In the genomic region with DNA sequence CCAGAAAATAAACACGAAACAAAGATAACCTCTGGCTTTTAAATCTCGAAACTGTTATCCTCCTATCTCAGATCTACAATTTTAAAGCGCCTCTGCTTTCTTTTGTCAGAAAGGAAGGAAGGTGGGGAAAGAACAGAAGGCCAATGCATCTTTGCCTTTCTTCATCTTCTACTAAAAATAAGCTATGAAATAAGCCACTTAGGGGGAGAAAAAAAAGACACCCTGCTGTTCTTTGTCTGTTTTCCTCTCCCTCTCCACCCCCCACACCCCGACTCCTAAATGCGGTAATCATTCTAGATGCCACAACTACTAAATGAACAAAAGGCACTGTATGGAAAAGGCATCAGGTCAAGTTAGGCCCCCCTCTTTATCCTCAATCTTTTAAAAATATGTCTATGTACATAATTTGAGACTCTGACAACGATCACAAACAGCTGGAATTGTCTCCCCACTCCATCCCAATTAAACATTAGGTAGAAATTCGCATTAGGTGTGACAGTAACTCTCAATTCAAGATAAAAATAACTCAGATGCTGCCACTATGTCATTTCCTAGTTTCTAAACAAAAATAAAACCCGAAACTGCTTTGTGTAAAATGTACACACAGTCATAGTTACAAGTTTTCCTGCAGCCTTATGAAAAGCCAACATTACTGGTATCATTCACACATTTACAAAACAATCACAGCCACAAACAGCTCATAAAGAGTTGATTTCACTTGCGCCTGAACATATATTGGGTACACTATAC, we compare ENCODE assay signal across 7 cellular contexts. TPM values are rescaled to one million over a fixed set of nuclear protein-coding genes. Genes with fewer than 3 reads are reported as not detected.
DNase-seq lines count a peak whose midpoint lies in the region; ATAC-seq and TF ChIP-seq lines count a peak whose summit lies in the region.

No MANE protein-coding gene starts in this region.

- WGBS in liver: 8% methylated on average over 9 of the region's 9 CpGs

- H3K36me3 ChIP-seq in liver (ENCODE audit: control insufficient read depth in 4 of 4, insufficient read depth in 3 of 4, low read depth in 1 of 4, low read length in 3 of 4): no peaks in the 10 kb centered on the region

- TF ChIP-seq RAD21 in liver (IDR thresholded peaks at IDR 0.05): no peak

- in situ Hi-C loops in GM13977 (cut with MboI; ENCODE audit: low pct_unique_long_range_greater_than_20kb, low sequenced_read_pairs, unreplicated experiment): no loop called here

- peak overlapping the region; percentile 89 to 98 for H3K27ac ChIP-seq in liver (ENCODE audit: low read depth in 1 of 2, low read length in 2 of 2)

- peak overlapping the region; percentile 90 to 92 for H3K9ac ChIP-seq in liver (ENCODE audit: low read depth in 1 of 2, low read length in 2 of 2)

- H3K27me3 ChIP-seq in liver (ENCODE audit: control insufficient read depth in 4 of 4, insufficient read depth in 4 of 4, low read length in 3 of 4): no peaks in the 10 kb centered on the region

- H3K4me3 ChIP-seq in liver (ENCODE audit: low read depth in 1 of 3, low read length in 3 of 3): peak overlapping the region; percentile 55 to 94 (median 87)

- TF ChIP-seq CTCF in GM13977 (IDR thresholded peaks at IDR 0.05; ENCODE audit: extremely low read depth, insufficient read depth, missing control alignments) (no peak), liver (IDR thresholded peaks at IDR 0.05; ENCODE audit: low read depth, low read length, missing input control) (no peak)

- peak; percentile 35 for ATAC-seq in HG02885 (IDR thresholded peaks at IDR 0.05; ENCODE audit: poor library complexity, unreplicated experiment)
- ATAC-seq in GM21576 (IDR thresholded peaks at IDR 0.05; ENCODE audit: unreplicated experiment): no peak
- ATAC-seq in HG02870 (IDR thresholded peaks at IDR 0.05; ENCODE audit: unreplicated experiment): no peak

- peaks cover 9 to 43% (median 36%) of the 10 kb centered on the region in 4 donors for H3K4me1 ChIP-seq in liver (ENCODE audit: control insufficient read depth in 4 of 4, insufficient read depth in 4 of 4, low read length in 3 of 4)

- peak; percentile 73 for DNase-seq in GM13977 (ENCODE audit: low spot score)
- peak; percentile 49 for DNase-seq in astrocyte of the hippocampus (ENCODE audit: low read depth, low spot score)
- DNase-seq in occipital lobe (lab: John Stamatoyannopoulos, UW): no peak

- no peaks in the 10 kb centered on the region for H3K9me3 ChIP-seq in liver (ENCODE audit: control insufficient read depth in 4 of 4, low read length in 3 of 4)

TF ChIP-seq in liver, 16 proteins besides CTCF, POLR2A, EP300 and RAD21:
- TF ChIP-seq SP1 (IDR thresholded peaks at IDR 0.05) (no peak), HNF4G (IDR thresholded peaks at IDR 0.05) (no peak), FOXA1 (IDR thresholded peaks at IDR 0.05) (no peak), YY1 (IDR thresholded peaks at IDR 0.05) (no peak), RXRA (IDR thresholded peaks at IDR 0.05) (no peak), FOXA2 (IDR thresholded peaks at IDR 0.05) (no peak), TAF1 (conservative IDR thresholded peaks at IDR 0.05) (no peak), EGR1 (IDR thresholded peaks at IDR 0.05; ENCODE audit: low read depth in 2 of 2) (no peak), GABPA (IDR thresholded peaks at IDR 0.05 in 1 of 2, conservative IDR thresholded peaks at IDR 0.05 in 1 of 2) (no peak), JUND (IDR thresholded peaks at IDR 0.05) (no peak), HNF4A (conservative IDR thresholded peaks at IDR 0.05) (no peak), NR2F2 (IDR thresholded peaks at IDR 0.05) (no peak)
- TF ChIP-seq, protein P1, sequence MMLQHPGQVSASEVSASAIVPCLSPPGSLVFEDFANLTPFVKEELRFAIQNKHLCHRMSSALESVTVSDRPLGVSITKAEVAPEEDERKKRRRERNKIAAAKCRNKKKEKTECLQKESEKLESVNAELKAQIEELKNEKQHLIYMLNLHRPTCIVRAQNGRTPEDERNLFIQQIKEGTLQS (IDR thresholded peaks at IDR 0.05): no peak
- TF ChIP-seq, protein P2, sequence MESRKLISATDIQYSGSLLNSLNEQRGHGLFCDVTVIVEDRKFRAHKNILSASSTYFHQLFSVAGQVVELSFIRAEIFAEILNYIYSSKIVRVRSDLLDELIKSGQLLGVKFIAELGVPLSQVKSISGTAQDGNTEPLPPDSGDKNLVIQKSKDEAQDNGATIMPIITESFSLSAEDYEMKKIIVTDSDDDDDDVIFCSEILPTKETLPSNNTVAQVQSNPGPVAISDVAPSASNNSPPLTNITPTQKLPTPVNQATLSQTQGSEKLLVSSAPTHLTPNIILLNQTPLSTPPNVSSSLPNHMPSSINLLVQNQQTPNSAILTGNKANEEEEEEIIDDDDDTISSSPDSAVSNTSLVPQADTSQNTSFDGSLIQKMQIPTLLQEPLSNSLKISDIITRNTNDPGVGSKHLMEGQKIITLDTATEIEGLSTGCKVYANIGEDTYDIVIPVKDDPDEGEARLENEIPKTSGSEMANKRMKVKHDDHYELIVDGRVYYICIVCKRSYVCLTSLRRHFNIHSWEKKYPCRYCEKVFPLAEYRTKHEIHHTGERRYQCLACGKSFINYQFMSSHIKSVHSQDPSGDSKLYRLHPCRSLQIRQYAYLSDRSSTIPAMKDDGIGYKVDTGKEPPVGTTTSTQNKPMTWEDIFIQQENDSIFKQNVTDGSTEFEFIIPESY (IDR thresholded peaks at IDR 0.05): no peak
- TF ChIP-seq, protein P3, sequence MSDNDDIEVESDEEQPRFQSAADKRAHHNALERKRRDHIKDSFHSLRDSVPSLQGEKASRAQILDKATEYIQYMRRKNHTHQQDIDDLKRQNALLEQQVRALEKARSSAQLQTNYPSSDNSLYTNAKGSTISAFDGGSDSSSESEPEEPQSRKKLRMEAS (IDR thresholded peaks at IDR 0.05): no peak
- TF ChIP-seq, protein P4, sequence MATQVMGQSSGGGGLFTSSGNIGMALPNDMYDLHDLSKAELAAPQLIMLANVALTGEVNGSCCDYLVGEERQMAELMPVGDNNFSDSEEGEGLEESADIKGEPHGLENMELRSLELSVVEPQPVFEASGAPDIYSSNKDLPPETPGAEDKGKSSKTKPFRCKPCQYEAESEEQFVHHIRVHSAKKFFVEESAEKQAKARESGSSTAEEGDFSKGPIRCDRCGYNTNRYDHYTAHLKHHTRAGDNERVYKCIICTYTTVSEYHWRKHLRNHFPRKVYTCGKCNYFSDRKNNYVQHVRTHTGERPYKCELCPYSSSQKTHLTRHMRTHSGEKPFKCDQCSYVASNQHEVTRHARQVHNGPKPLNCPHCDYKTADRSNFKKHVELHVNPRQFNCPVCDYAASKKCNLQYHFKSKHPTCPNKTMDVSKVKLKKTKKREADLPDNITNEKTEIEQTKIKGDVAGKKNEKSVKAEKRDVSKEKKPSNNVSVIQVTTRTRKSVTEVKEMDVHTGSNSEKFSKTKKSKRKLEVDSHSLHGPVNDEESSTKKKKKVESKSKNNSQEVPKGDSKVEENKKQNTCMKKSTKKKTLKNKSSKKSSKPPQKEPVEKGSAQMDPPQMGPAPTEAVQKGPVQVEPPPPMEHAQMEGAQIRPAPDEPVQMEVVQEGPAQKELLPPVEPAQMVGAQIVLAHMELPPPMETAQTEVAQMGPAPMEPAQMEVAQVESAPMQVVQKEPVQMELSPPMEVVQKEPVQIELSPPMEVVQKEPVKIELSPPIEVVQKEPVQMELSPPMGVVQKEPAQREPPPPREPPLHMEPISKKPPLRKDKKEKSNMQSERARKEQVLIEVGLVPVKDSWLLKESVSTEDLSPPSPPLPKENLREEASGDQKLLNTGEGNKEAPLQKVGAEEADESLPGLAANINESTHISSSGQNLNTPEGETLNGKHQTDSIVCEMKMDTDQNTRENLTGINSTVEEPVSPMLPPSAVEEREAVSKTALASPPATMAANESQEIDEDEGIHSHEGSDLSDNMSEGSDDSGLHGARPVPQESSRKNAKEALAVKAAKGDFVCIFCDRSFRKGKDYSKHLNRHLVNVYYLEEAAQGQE (IDR thresholded peaks at IDR 0.05): no peak

RNA-seq across cellular contexts. Expression of a gene that starts 2.4 kb away (rescaled TPM):
- total RNA-seq in liver: 10 to 100 TPM; 35.1 to 84.2 TPM
- 10 to 100 TPM; 11.9 to 12.3 TPM for polyA plus RNA-seq in liver
- total RNA-seq in occipital lobe: 85.2 TPM
